Comparison of ENCODE assay signal across 11 cellular contexts in genomic region chr15:52658955-52659354, GRCh38. TPM values are rescaled to one million over a fixed set of nuclear protein-coding genes. Genes with fewer than 3 reads are reported as not detected.
DNase-seq lines count a peak whose midpoint lies in the region; ATAC-seq and TF ChIP-seq lines count a peak whose summit lies in the region.
"Had no signal": no experiment of that assay in that cellular context is flagged by ENCODE, and none has a peak within 500 bp of the region (broad histone marks: within the 10 kb centered on the region; RNA-seq: fewer than 3 reads in every experiment).

No MANE protein-coding gene starts in this region.

- DNase-seq in stimulated activated CD4-positive, alpha-beta T cell treated with anti-CD3 and anti-CD28 coated beads, Interleukin-12 subunit alpha, Interleukin-12 subunit beta, amount 100 ng/mL, for 48 hours (ENCODE audit: low read depth in 2 of 3, low spot score in 1 of 3): peak in 2 of 3 donors; percentile 4 to 16
- no peak for DNase-seq in stimulated activated CD4-positive, alpha-beta T cell treated with anti-CD3 and anti-CD28 coated beads, Interleukin-4, amount 100 ng/mL, for 1 hour
- peak; percentile 58 to 70 for DNase-seq in activated T-cell treated with anti-CD3 and anti-CD28 coated beads, Interleukin-2, amount 50 U/mL, for 72 hours
- no peak for DNase-seq in thyroid gland
- DNase-seq in posterior vena cava (ENCODE audit: low spot score): no peak
- no peak for DNase-seq in SK-N-DZ (ENCODE audit: low spot score)
- DNase-seq in amygdala (lab: John Stamatoyannopoulos, UW): no peak
- DNase-seq: SHP77 had no signal

- TF ChIP-seq CTCF in thyroid gland (IDR thresholded peaks at IDR 0.05): no peak

- H3K9me3 Mint-ChIP-seq in activated T-cell treated with anti-CD3 and anti-CD28 coated beads, Interleukin-2, amount 50 U/mL, for 72 hours: no peaks in the 10 kb centered on the region
- H3K9me3 Mint-ChIP-seq: mesothelial cell of epicardium had no signal

- ATAC-seq in HG03066 (IDR thresholded peaks at IDR 0.05; ENCODE audit: low read depth, unreplicated experiment): peak; percentile 83
- ATAC-seq in activated T-cell treated with anti-CD3 and anti-CD28 coated beads, Interleukin-2, amount 50 U/mL, for 72 hours (replicated peaks in 1 of 2): peak; percentile 94 to 95

- H3K9me3 ChIP-seq in thyroid gland: no peaks in the 10 kb centered on the region

- no peaks in the 10 kb centered on the region for H3K27me3 Mint-ChIP-seq in activated T-cell treated with anti-CD3 and anti-CD28 coated beads, Interleukin-2, amount 50 U/mL, for 72 hours (ENCODE audit: low read depth)

- intact Hi-C loops in thyroid gland (cut with DNase I): no loop called here
- intact Hi-C loops in posterior vena cava (cut with DNase I): no loop called here

- no peak overlapping the region for H3K4me3 ChIP-seq in thyroid gland (replicated peaks in 1 of 3)
- H3K4me3 ChIP-seq: coronary artery had no signal

- H3K27ac ChIP-seq in thyroid gland: peak overlapping the region in 2 of 3 donors; percentile 48 to 54
- H3K27ac ChIP-seq: coronary artery had no signal

- peaks cover 25 to 35% of the 10 kb centered on the region in 2 donors for H3K4me1 ChIP-seq in thyroid gland

- 88 to 100% methylated on average over 1 of the region's 1 CpG for WGBS in thyroid gland, 2 donors

- TF ChIP-seq POLR2A in thyroid gland (IDR thresholded peaks at IDR 0.05): no peak

- H3K4me3 Mint-ChIP-seq in activated T-cell treated with anti-CD3 and anti-CD28 coated beads, Interleukin-2, amount 50 U/mL, for 72 hours: peak overlapping the region; percentile 48 to 55
- H3K4me3 Mint-ChIP-seq: mesothelial cell of epicardium had no signal

- H3K27ac Mint-ChIP-seq in activated T-cell treated with anti-CD3 and anti-CD28 coated beads, Interleukin-2, amount 50 U/mL, for 72 hours: peak overlapping the region; percentile 21
- H3K27ac Mint-ChIP-seq: mesothelial cell of epicardium had no signal

- H3K36me3 Mint-ChIP-seq in activated T-cell treated with anti-CD3 and anti-CD28 coated beads, Interleukin-2, amount 50 U/mL, for 72 hours (ENCODE audit: insufficient read depth in 2 of 2): peaks cover 4 to 16% of the 10 kb centered on the region in 2 donors

- H3K36me3 ChIP-seq in thyroid gland: peaks cover 0 to 11% of the 10 kb centered on the region in 2 donors

- no peaks in the 10 kb centered on the region for H3K27me3 ChIP-seq in thyroid gland

- H3K4me1 Mint-ChIP-seq in activated T-cell treated with anti-CD3 and anti-CD28 coated beads, Interleukin-2, amount 50 U/mL, for 72 hours (ENCODE audit: low read depth): peaks cover 48% of the 10 kb centered on the region
- H3K4me1 Mint-ChIP-seq: mesothelial cell of epicardium had no signal

RNA-seq across cellular contexts. Expression of gene ATOSA, which starts 20.2 kb away (rescaled TPM):
- total RNA-seq in activated T-cell treated with anti-CD3 and anti-CD28 coated beads, Interleukin-2, amount 50 U/mL, for 72 hours: 10 to 100 TPM; 37.2 to 41.7 TPM
- 100 to 1,000 TPM in 2 of 4 donors, 10 to 100 TPM in 2; 88.7 to 164 (median 117) TPM for total RNA-seq in thyroid gland
- total RNA-seq in posterior vena cava: 10 to 100 TPM; 32.6 to 36.1 TPM
- polyA plus RNA-seq in SK-N-DZ (2014; cell fraction: cytosol; rRNA removed): 6.2 and 7.2 TPM in 2 replicates
- 14.2 and 26.1 TPM in 2 replicates for polyA plus RNA-seq in SK-N-DZ (2014; cell fraction: nucleus; rRNA removed)

Comparison
In these comparisons a context has a peak if more than half of its experiments do, and no peak if none do; other contexts are left out.
1. DNase-seq: peak in stimulated activated CD4-positive, alpha-beta T cell treated with anti-CD3 and anti-CD28 coated beads, Interleukin-12 subunit alpha, Interleukin-12 subunit beta, amount 100 ng/mL, for 48 hours (2 of 3) and activated T-cell treated with anti-CD3 and anti-CD28 coated beads, Interleukin-2, amount 50 U/mL, for 72 hours (2 of 2); none in stimulated activated CD4-positive, alpha-beta T cell treated with anti-CD3 and anti-CD28 coated beads, Interleukin-4, amount 100 ng/mL, for 1 hour (single experiment), thyroid gland (0 of 2), posterior vena cava (single experiment), SK-N-DZ (single experiment) and amygdala (0 of 56).